Comparison of ENCODE assay signal across 22 cellular contexts in the genomic region with DNA sequence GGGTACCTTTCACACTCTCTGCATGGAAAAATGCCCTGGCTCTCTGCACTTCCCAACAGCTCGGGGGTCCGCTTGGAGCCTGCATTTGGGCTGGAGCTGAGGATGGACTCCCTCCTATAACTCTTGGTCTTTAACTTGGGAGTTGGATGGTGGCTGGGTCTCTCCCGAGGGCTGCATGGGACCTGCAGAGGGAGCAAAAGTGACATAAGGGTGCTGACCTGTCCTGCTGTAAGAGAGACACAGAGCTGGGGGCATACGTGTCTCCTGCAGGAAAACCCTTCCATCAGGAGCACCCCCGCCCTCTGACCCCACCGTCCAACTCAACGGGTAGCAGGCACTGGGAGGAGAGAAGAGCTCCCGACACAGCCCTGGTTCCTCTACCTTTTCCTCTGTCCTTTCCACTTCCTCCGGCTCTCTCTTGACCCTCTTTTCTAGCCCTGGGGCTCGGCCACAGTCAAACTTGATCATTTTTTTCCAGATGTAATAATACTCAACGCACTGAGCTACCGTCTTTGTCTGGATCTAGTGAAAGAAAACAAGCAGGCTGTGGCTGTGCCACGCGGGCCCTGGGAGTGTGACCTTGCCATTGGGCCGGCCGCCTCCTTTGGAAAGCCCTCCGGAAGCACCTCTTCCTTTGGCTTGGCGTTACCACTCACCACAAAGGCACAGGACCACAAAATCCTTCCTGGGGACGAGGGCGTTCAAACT. TPM values are rescaled to one million over a fixed set of nuclear protein-coding genes. Genes with fewer than 3 reads are reported as not detected.
DNase-seq lines count a peak whose midpoint lies in the region; ATAC-seq and TF ChIP-seq lines count a peak whose summit lies in the region.
"Had no signal": no experiment of that assay in that cellular context is flagged by ENCODE, and none has a peak within 500 bp of the region (broad histone marks: within the 10 kb centered on the region; RNA-seq: fewer than 3 reads in every experiment).

No MANE protein-coding gene starts in this region.

- no peaks in the 10 kb centered on the region for H3K36me3 ChIP-seq in WERI-Rb-1
- no peaks in the 10 kb centered on the region for H3K36me3 ChIP-seq in lower lobe of right lung
- no peaks in the 10 kb centered on the region for H3K36me3 ChIP-seq in subcutaneous abdominal adipose tissue (ENCODE audit: control insufficient read depth in 5 of 5, insufficient read depth in 5 of 5, low read length in 5 of 5)
- no peaks in the 10 kb centered on the region for H3K36me3 ChIP-seq in vagina
- H3K36me3 ChIP-seq: esophagus muscularis mucosa, right lobe of liver, SJSA1 had no signal

- no peaks in the 10 kb centered on the region for H3K27me3 Mint-ChIP-seq in activated naive CD4-positive, alpha-beta T cell treated with anti-CD3 and anti-CD28 coated beads, Interleukin-2, amount 50 U/mL, for 24 hours

- H3K27me3 ChIP-seq in WERI-Rb-1 (ENCODE audit: insufficient read depth, low read depth, severe bottlenecking) (no peaks in the 10 kb centered on the region), lower lobe of right lung (ENCODE audit: low read depth) (no peaks in the 10 kb centered on the region), subcutaneous abdominal adipose tissue (ENCODE audit: control insufficient read depth in 5 of 5, insufficient read depth in 4 of 5, low read length in 5 of 5) (no peaks in the 10 kb centered on the region), vagina (no peaks in the 10 kb centered on the region)
- H3K27me3 ChIP-seq: right lobe of liver, SJSA1 had no signal

- H3K4me3 Mint-ChIP-seq in activated naive CD4-positive, alpha-beta T cell treated with anti-CD3 and anti-CD28 coated beads, Interleukin-2, amount 50 U/mL, for 24 hours: no peak overlapping the region
- H3K4me3 Mint-ChIP-seq: activated CD4-positive, alpha-beta T cell treated with anti-CD3 and anti-CD28 coated beads, Interleukin-2, amount 10 ng/mL, durations not matched to agents 24 days and 14 days had no signal

- no peaks in the 10 kb centered on the region for H3K9me3 Mint-ChIP-seq in activated naive CD4-positive, alpha-beta T cell treated with anti-CD3 and anti-CD28 coated beads, Interleukin-2, amount 50 U/mL, for 24 hours
- H3K9me3 Mint-ChIP-seq: activated CD4-positive, alpha-beta T cell treated with anti-CD3 and anti-CD28 coated beads, Interleukin-2, amount 10 ng/mL, durations not matched to agents 24 days and 14 days had no signal

- H3K4me1 Mint-ChIP-seq in activated naive CD4-positive, alpha-beta T cell treated with anti-CD3 and anti-CD28 coated beads, Interleukin-2, amount 50 U/mL, for 24 hours: peaks cover 31% of the 10 kb centered on the region

- DNase-seq in activated naive CD4-positive, alpha-beta T cell (lab: John Stamatoyannopoulos, UW): no peak
- DNase-seq in WERI-Rb-1: no peak
- no peak for DNase-seq in lower lobe of right lung
- no peak for DNase-seq in vagina (ENCODE audit: extremely low spot score in 2 of 2)
- DNase-seq in GF-D8 (lab: John Stamatoyannopoulos, UW): no peak
- no peak for DNase-seq in NCI-H345 (lab: John Stamatoyannopoulos, UW)
- DNase-seq: activated CD4-positive, alpha-beta T cell treated with anti-CD3 and anti-CD28 coated beads, Interleukin-2, amount 10 ng/mL, durations not matched to agents 24 days and 14 days; activated CD8-positive, alpha-beta memory T cell treated with anti-CD3 and anti-CD28 coated beads, Interleukin-2, amount 50 U/mL, for 48 hours; activated gamma-delta T cell; caudate nucleus; left colon; NCI-H146; NCI-H82; right lobe of liver; stimulated activated naive CD4-positive, alpha-beta T cell had no signal

- intact Hi-C loops in lower lobe of right lung (cut with DNase I) (no loop called here), vagina (cut with DNase I) (loop anchor here (5.0 kb wide), 1 partner anchor 1616 kb away; no protein-coding TSS in a partner anchor)

- peaks cover under 1% of the 10 kb centered on the region for H3K9me3 ChIP-seq in WERI-Rb-1 (ENCODE audit: severe bottlenecking)
- H3K9me3 ChIP-seq in lower lobe of right lung: no peaks in the 10 kb centered on the region
- no peaks in the 10 kb centered on the region for H3K9me3 ChIP-seq in subcutaneous abdominal adipose tissue (ENCODE audit: control insufficient read depth in 5 of 5, low read length in 5 of 5)
- H3K9me3 ChIP-seq in vagina: no peaks in the 10 kb centered on the region
- H3K9me3 ChIP-seq: esophagus muscularis mucosa, mucosa of descending colon, right lobe of liver, SJSA1 had no signal

- no peaks in the 10 kb centered on the region for H3K36me3 Mint-ChIP-seq in activated naive CD4-positive, alpha-beta T cell treated with anti-CD3 and anti-CD28 coated beads, Interleukin-2, amount 50 U/mL, for 24 hours

- H3K9ac ChIP-seq in subcutaneous abdominal adipose tissue (ENCODE audit: low read length in 5 of 5): peak overlapping the region in 3 of 5 donors; percentile 2 to 58 (median 22)

- H3K4me1 ChIP-seq in lower lobe of right lung (no peaks in the 10 kb centered on the region), subcutaneous abdominal adipose tissue (ENCODE audit: control insufficient read depth in 5 of 5, insufficient read depth in 5 of 5, low read length in 5 of 5) (peaks cover 0 to 26% (median 13%) of the 10 kb centered on the region in 5 donors), vagina (no peaks in the 10 kb centered on the region)

- TF ChIP-seq POLR2A in vagina (IDR thresholded peaks at IDR 0.05): no peak

- H3K4me3 ChIP-seq in WERI-Rb-1 (ENCODE audit: low read depth, low read length) (no peak overlapping the region), lower lobe of right lung (no peak overlapping the region), subcutaneous abdominal adipose tissue (ENCODE audit: low read depth in 1 of 5, low read length in 5 of 5) (peak overlapping the region in 3 of 5 donors; percentile 12 to 29 (median 13)), vagina (no peak overlapping the region)
- H3K4me3 ChIP-seq: esophagus muscularis mucosa, mucosa of descending colon, right lobe of liver, SJSA1 had no signal

- no peak overlapping the region for H3K27ac ChIP-seq in WERI-Rb-1
- H3K27ac ChIP-seq in lower lobe of right lung: peak overlapping the region; percentile 46
- H3K27ac ChIP-seq in subcutaneous abdominal adipose tissue (ENCODE audit: low read depth, low read length): peak overlapping the region; percentile 54
- no peak overlapping the region for H3K27ac ChIP-seq in vagina
- H3K27ac ChIP-seq: right lobe of liver, SJSA1 had no signal

- no peak for ATAC-seq in lower lobe of right lung

- TF ChIP-seq CTCF in WERI-Rb-1 (IDR thresholded peaks at IDR 0.05; ENCODE audit: low read depth, low read length) (0 out of 2 replicates have a peak, but pooled peaks have one; percentile 1), lower lobe of right lung (IDR thresholded peaks at IDR 0.05) (no peak), vagina (IDR thresholded peaks at IDR 0.05) (no peak)

- peak overlapping the region; percentile 68 for H3K27ac Mint-ChIP-seq in activated naive CD4-positive, alpha-beta T cell treated with anti-CD3 and anti-CD28 coated beads, Interleukin-2, amount 50 U/mL, for 24 hours
- H3K27ac Mint-ChIP-seq: activated CD4-positive, alpha-beta T cell treated with anti-CD3 and anti-CD28 coated beads, Interleukin-2, amount 10 ng/mL, durations not matched to agents 24 days and 14 days had no signal

RNA-seq across cellular contexts. Expression of gene NAPA, which starts 6.8 kb away (rescaled TPM):
- total RNA-seq in lower lobe of right lung (115 TPM), vagina (108 TPM)

RNA-seq across cellular contexts. Expression of gene KPTN, which starts 37.6 kb away (rescaled TPM):
- total RNA-seq in lower lobe of right lung: 14.5 TPM
- total RNA-seq in vagina: 9.6 TPM

RNA-seq across cellular contexts. Expression of gene SLC8A2, which starts 49.9 kb away (rescaled TPM):
- total RNA-seq in lower lobe of right lung (0.27 TPM), vagina (0.49 TPM)
- total RNA-seq: activated CD4-positive, alpha-beta T cell treated with anti-CD3 and anti-CD28 coated beads, Interleukin-2, amount 10 ng/mL, durations not matched to agents 24 days and 14 days; M059J; SJSA1 had no signal

RNA-seq across cellular contexts. Expression of gene ZNF541, which starts 51.3 kb away (rescaled TPM):
- 0.89 TPM for total RNA-seq in lower lobe of right lung
- not detected for total RNA-seq in vagina
- total RNA-seq: activated CD4-positive, alpha-beta T cell treated with anti-CD3 and anti-CD28 coated beads, Interleukin-2, amount 10 ng/mL, durations not matched to agents 24 days and 14 days; PC-3; SJSA1 had no signal

Comparison
In these comparisons a context has a peak if more than half of its experiments do, and no peak if none do; other contexts are left out.
1. H3K27ac ChIP-seq: peak in lower lobe of right lung (single experiment) and subcutaneous abdominal adipose tissue (single experiment); none in WERI-Rb-1 (single experiment) and vagina (single experiment).
2. H3K4me3 ChIP-seq: peak in subcutaneous abdominal adipose tissue (3 of 5); none in WERI-Rb-1 (single experiment), lower lobe of right lung (single experiment) and vagina (0 of 2).